ENCODE assay signal across 7 cellular contexts in genomic region chr13:39864221-39864620, GRCh38.
"Had no signal": no experiment of that assay in that cellular context is flagged by ENCODE, and none has a peak within 500 bp of the region (broad histone marks: within the 10 kb centered on the region; RNA-seq: fewer than 3 reads in every experiment).

No MANE protein-coding gene starts in this region.

- DNase-seq: GM23248, GOT3, H7, HFFc6, KBM-7 had no signal

- FAIRE-seq: HepG2 had no signal

- ATAC-seq: HCT116, HepG2 had no signal
